In genomic region chr14:76977793-76978730, GRCh38 we compare ENCODE assay signal across 8 cellular contexts. TPM values are rescaled to one million over a fixed set of nuclear protein-coding genes. Genes with fewer than 3 reads are reported as not detected.
DNase-seq lines count a peak whose midpoint lies in the region; ATAC-seq and TF ChIP-seq lines count a peak whose summit lies in the region.

No MANE protein-coding gene starts in this region.

- H4K20me1 ChIP-seq in osteoblast (ENCODE audit: insufficient read depth, low read length) = no peaks in the 10 kb centered on the region

- H3K9ac ChIP-seq in endodermal cell (ENCODE audit: extremely low read depth, low read length, poor library complexity, severe bottlenecking) = no peak overlapping the region

- peaks cover 9% of the 10 kb centered on the region for H3K9me3 Mint-ChIP-seq in endodermal cell

- H3K27me3 ChIP-seq in HL-60 (ENCODE audit: insufficient read depth, poor library complexity, severe bottlenecking) (no peaks in the 10 kb centered on the region), endodermal cell (ENCODE audit: control insufficient read depth, insufficient read depth, low read length, poor library complexity, severe bottlenecking) (no peaks in the 10 kb centered on the region), osteoblast (ENCODE audit: insufficient read depth, low read length) (no peaks in the 10 kb centered on the region), MG63 (no peaks in the 10 kb centered on the region)

- H3K36me3 ChIP-seq in endodermal cell (ENCODE audit: control insufficient read depth, insufficient read depth, low read length) = no peaks in the 10 kb centered on the region
- H3K36me3 ChIP-seq in osteoblast (ENCODE audit: insufficient read depth, low read length) = no peaks in the 10 kb centered on the region
- no peaks in the 10 kb centered on the region for H3K36me3 ChIP-seq in MG63

- H3K27ac ChIP-seq in HL-60 (replicated peaks) = peak overlapping the region; percentile 41
- no peak overlapping the region for H3K27ac ChIP-seq in endodermal cell (ENCODE audit: low read depth, low read length)
- no peak overlapping the region for H3K27ac ChIP-seq in osteoblast (ENCODE audit: low read depth, low read length)

- 88 to 89% methylated on average over 2 to 14 of the region's 15 CpGs for WGBS in endodermal cell (ENCODE audit: insufficient coverage in 1 of 2, insufficient read length in 1 of 2), 2 experiments

- H3K4me1 Mint-ChIP-seq in endodermal cell = peaks cover 4% of the 10 kb centered on the region

- no peaks in the 10 kb centered on the region for H3K79me2 ChIP-seq in osteoblast (ENCODE audit: insufficient read depth, low read length)

- H3K4me3 ChIP-seq in HL-60 (replicated peaks; ENCODE audit: insufficient read depth, low read length) (no peak overlapping the region), endodermal cell (ENCODE audit: low read length) (no peak overlapping the region), osteoblast (ENCODE audit: insufficient read depth, low read length) (no peak overlapping the region), MG63 (no peak overlapping the region)

- TF ChIP-seq CTCF in HL-60 (IDR thresholded peaks at IDR 0.05; ENCODE audit: insufficient read depth, low read length) (no peak), endodermal cell (conservative IDR thresholded peaks at IDR 0.05) (no peak), osteoblast (IDR thresholded peaks at IDR 0.05; ENCODE audit: extremely low read depth, low read depth, low read length) (no peak)

- H3K36me3 Mint-ChIP-seq in endodermal cell (ENCODE audit: low read depth) = no peaks in the 10 kb centered on the region

- no peaks in the 10 kb centered on the region for H3K4me1 ChIP-seq in endodermal cell (ENCODE audit: control insufficient read depth, insufficient read depth, low read length)
- H3K4me1 ChIP-seq in osteoblast (ENCODE audit: insufficient read depth, low read length) = no peaks in the 10 kb centered on the region

- H3K4me2 ChIP-seq in osteoblast (ENCODE audit: insufficient read depth, low read length) = no peak overlapping the region

- H3K27me3 Mint-ChIP-seq in endodermal cell (ENCODE audit: insufficient read depth) = peaks cover 3% of the 10 kb centered on the region

- H3K9me3 ChIP-seq in endodermal cell (ENCODE audit: control insufficient read depth, low read length) = no peaks in the 10 kb centered on the region
- H3K9me3 ChIP-seq in osteoblast (ENCODE audit: low read depth, low read length) = peaks cover 3% of the 10 kb centered on the region
- H3K9me3 ChIP-seq in MG63 = no peaks in the 10 kb centered on the region

- peak; percentile 81 for DNase-seq in AG20443 (ENCODE audit: low spot score)
- peak; percentile 67 to 81 for DNase-seq in HL-60 (ENCODE audit: low read depth in 1 of 2, low spot score in 1 of 2)
- peak; percentile 86 to 92 for DNase-seq in activated CD4-positive, alpha-beta T cell treated with anti-CD3 and anti-CD28 coated beads, Interleukin-2, amount 50 U/mL, for 4 hours
- DNase-seq in endodermal cell = peak; percentile 63
- no peak for DNase-seq in osteoblast (ENCODE audit: insufficient read length, low spot score, missing footprints)
- peak; percentile 73 for DNase-seq in ureter (ENCODE audit: low spot score)
- DNase-seq in MG63 = no peak

- H2AFZ ChIP-seq in osteoblast (ENCODE audit: low read length) = peak overlapping the region; percentile 38

- no peak overlapping the region for H3K4me3 Mint-ChIP-seq in endodermal cell

- H3K27ac Mint-ChIP-seq in endodermal cell = no peak overlapping the region

- peak; percentile 62 for ATAC-seq in GM19468 (IDR thresholded peaks at IDR 0.05; ENCODE audit: extremely low read depth, unreplicated experiment)

RNA-seq across cellular contexts. Expression of gene IRF2BPL, which starts 50.4 kb away (rescaled TPM):
- total RNA-seq in endodermal cell = 10 to 100 TPM; 34.2 to 44.3 TPM
- 74.1 TPM for polyA plus RNA-seq in endodermal cell (2013, experiment 1 of 2)
- 75.5 TPM for polyA plus RNA-seq in endodermal cell (2013, experiment 2 of 2)
- 19.4 and 26.4 TPM in 2 replicates for total RNA-seq in osteoblast
- 77.2 TPM for total RNA-seq in ureter
- 18.1 and 34.9 TPM in 2 replicates for total RNA-seq in MG63 (2014; rRNA removed; shearing (Covaris generic); ENCODE audit: low replicate concordance)

Comparison
In these comparisons a context has a peak if more than half of its experiments do, and no peak if none do; other contexts are left out.
1. DNase-seq: peak in AG20443 (single experiment), HL-60 (2 of 2), activated CD4-positive, alpha-beta T cell treated with anti-CD3 and anti-CD28 coated beads, Interleukin-2, amount 50 U/mL, for 4 hours (2 of 2), endodermal cell (single experiment) and ureter (single experiment); none in osteoblast (single experiment) and MG63 (single experiment).